8 cellular contexts compared by ENCODE assay signal in the genomic region with DNA sequence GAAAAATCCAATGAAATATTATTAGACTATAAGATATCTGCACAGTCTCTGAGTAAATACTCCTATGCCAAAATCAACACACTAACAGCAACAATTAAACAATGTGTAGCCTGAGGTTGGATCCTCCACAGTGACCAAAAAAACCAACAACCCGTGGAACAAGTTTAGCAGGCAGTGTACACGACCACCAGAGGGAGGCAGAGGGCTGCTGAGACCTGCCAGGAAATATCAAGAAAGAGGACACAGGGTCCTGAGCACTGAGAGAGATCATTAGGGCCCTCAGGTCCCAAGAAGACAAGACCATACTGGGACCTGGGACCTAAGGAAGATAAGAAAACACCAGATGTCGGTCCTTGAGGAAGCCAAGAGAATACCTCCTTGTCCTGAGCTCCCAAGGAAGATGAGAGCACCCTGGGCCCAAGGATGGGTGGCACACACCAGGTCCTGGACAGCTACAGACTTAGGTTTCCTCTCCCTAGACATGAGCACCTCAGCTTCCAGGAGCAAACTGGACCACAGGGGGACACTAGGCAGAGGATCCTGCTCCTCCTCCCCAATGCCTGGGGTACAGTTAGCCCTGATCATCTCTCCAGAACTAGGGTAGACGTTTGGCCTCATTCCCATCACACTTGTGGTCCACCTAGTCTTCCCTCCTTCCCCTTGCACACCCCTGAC. TPM values are rescaled to one million over a fixed set of nuclear protein-coding genes. Genes with fewer than 3 reads are reported as not detected.
A peak's percentile ranks its signal among the peaks of the same experiment; 100 is the strongest.
DNase-seq lines count a peak whose midpoint lies in the region; ATAC-seq and TF ChIP-seq lines count a peak whose summit lies in the region.

No MANE protein-coding gene starts in this region.

- DNase-seq in LNCaP clone FGC (ENCODE audit: low read depth) (peak; percentile 90), cerebellar cortex (ENCODE audit: low spot score) (peak; percentile 63), lung (ENCODE audit: low spot score) (peak; percentile 30)
- DNase-seq in stimulated activated CD8-positive, alpha-beta memory T cell treated with anti-CD3 and anti-CD28 coated beads, Interleukin-15, amount 100 ng/mL, for 48 hours (ENCODE audit: low read depth in 2 of 2), result peak; percentile 20 to 36

- WGBS in lung, 2 donors, result 45 to 55% methylated on average over 4 of the region's 4 CpGs

- H3K4me1 ChIP-seq in ES-I3 (ENCODE audit: insufficient read depth, low read length) (no peaks in the 10 kb centered on the region), lung (ENCODE audit: control insufficient read depth in 2 of 2, insufficient read depth in 2 of 2, low read length in 2 of 2) (peaks cover 0 to 2% of the 10 kb centered on the region in 2 donors)

- peak overlapping the region; percentile 49; the same call in 1 of the 2 replicates for H3K9ac ChIP-seq in ES-I3 (ENCODE audit: low read depth, low read length)

- ATAC-seq in lung (ENCODE audit: insufficient read depth, low FRiP score), result no peak
- no peak for ATAC-seq in HG03175 (IDR thresholded peaks at IDR 0.05; ENCODE audit: unreplicated experiment)
- no peak for ATAC-seq in HG02884 (IDR thresholded peaks at IDR 0.05; ENCODE audit: unreplicated experiment)

- H3K4me3 ChIP-seq in LNCaP clone FGC (ENCODE audit: low read depth, low read length) (peak overlapping the region; percentile 76), WI38 (ENCODE audit: low read depth, low read length) (peak overlapping the region; percentile 44), lung (peak overlapping the region; percentile 12)

- H3K27ac ChIP-seq in lung (ENCODE audit: low read depth in 1 of 2, low read length in 1 of 2), result peak overlapping the region; percentile 78 to 99

- TF ChIP-seq CTCF in LNCaP clone FGC (IDR thresholded peaks at IDR 0.05; ENCODE audit: control insufficient read depth, extremely low read depth, insufficient read depth), result peak; percentile 60
- TF ChIP-seq CTCF in WI38 (IDR thresholded peaks at IDR 0.05; ENCODE audit: low read depth, low read length), result 0 out of 2 replicates have a peak, but pooled peaks have one; percentile 18
- peak; percentile 4 for TF ChIP-seq CTCF in lung (IDR thresholded peaks at IDR 0.05; ENCODE audit: control extremely low read depth, extremely low read depth)

- H3K36me3 ChIP-seq in ES-I3 (ENCODE audit: insufficient read depth, low read length) (peaks cover 8% of the 10 kb centered on the region; the same call in 1 of the 2 replicates), lung (ENCODE audit: control insufficient read depth in 2 of 2, insufficient read depth in 2 of 2, low read length in 2 of 2) (peaks cover 21 to 23% of the 10 kb centered on the region in 2 donors)

- peaks cover 7% of the 10 kb centered on the region for H3K9me3 ChIP-seq in ES-I3 (ENCODE audit: control insufficient read depth, insufficient read depth, low read length)
- H3K9me3 ChIP-seq in lung (ENCODE audit: control insufficient read depth in 2 of 2, insufficient read depth in 1 of 2, low read length in 1 of 2), result peaks cover 3 to 67% of the 10 kb centered on the region in 2 donors

- no peaks in the 10 kb centered on the region for H3K27me3 ChIP-seq in lung (ENCODE audit: control insufficient read depth, insufficient read depth)

RNA-seq across cellular contexts. Expression of gene ZNF274, which starts 0.8 kb away (rescaled TPM):
- 10 to 100 TPM; 27.8 to 29.6 TPM for total RNA-seq in lung
- 10 to 100 TPM; 10.2 to 24.2 TPM for polyA plus RNA-seq in lung

RNA-seq across cellular contexts. Expression of gene ZNF329, which starts 31.4 kb away (rescaled TPM):
- total RNA-seq in lung, result 10 to 100 TPM in 1 of 2 donors, 1 to 10 TPM in 1; 9.0 to 20.0 TPM
- 1 to 10 TPM; 2.3 to 3.9 TPM for polyA plus RNA-seq in lung

RNA-seq across cellular contexts. Expression of gene ZNF544, which starts 46.7 kb away (rescaled TPM):
- total RNA-seq in lung, result 10 to 100 TPM; 19.7 to 41.6 TPM
- 10 to 100 TPM in 1 of 2 donors, 1 to 10 TPM in 1; 9.6 to 13.8 TPM for polyA plus RNA-seq in lung

Comparison
In these comparisons a context has a peak if more than half of its experiments do, and no peak if none do; other contexts are left out.
1. DNase-seq: peak in every context shown above with its lines; median percentile 90 in LNCaP clone FGC; 63 in cerebellar cortex; 30 in lung; 28 in stimulated activated CD8-positive, alpha-beta memory T cell treated with anti-CD3 and anti-CD28 coated beads, Interleukin-15, amount 100 ng/mL, for 48 hours.
2. H3K4me3 ChIP-seq: peak in every context shown above with its lines; median percentile 76 in LNCaP clone FGC; 44 in WI38; 12 in lung.
3. CTCF ChIP-seq: peak in every context shown above with its lines; median percentile 60 in LNCaP clone FGC; 18 in WI38; 4 in lung.